ENCODE assay signal across 1 cellular context in genomic region chr20:34179636-34180360, GRCh38.
TF ChIP-seq lines count a peak whose summit lies in the region.

No MANE protein-coding gene starts in this region.

TF ChIP-seq in K562, 482 proteins besides CTCF, POLR2A, EP300 and RAD21 (continued from another document):
- TF ChIP-seq JUNB (CRISPR knock-in tag; conservative IDR thresholded peaks at IDR 0.05) = no peak
- no peak for TF ChIP-seq ZNF165 (CRISPR knock-in tag; IDR thresholded peaks at IDR 0.05; ENCODE audit: borderline replicate concordance)
- TF ChIP-seq ELF1 (tag; IDR thresholded peaks at IDR 0.05) = no peak
- no peak for TF ChIP-seq ZBED1 (IDR thresholded peaks at IDR 0.05)
- no peak for TF ChIP-seq PCBP2 (IDR thresholded peaks at IDR 0.05; ENCODE audit: low read depth, low read length, poor library complexity, severe bottlenecking)
- no peak for TF ChIP-seq UBTF (IDR thresholded peaks at IDR 0.05; ENCODE audit: borderline replicate concordance in 1 of 2, low read depth in 2 of 2, low read length in 2 of 2)
- TF ChIP-seq ZNF23 (CRISPR knock-in tag; IDR thresholded peaks at IDR 0.05) = no peak
- TF ChIP-seq XRCC5 (IDR thresholded peaks at IDR 0.05; ENCODE audit: low read depth, low read length) = no peak
- no peak for TF ChIP-seq ZNF75A (CRISPR knock-in tag; IDR thresholded peaks at IDR 0.05)
- TF ChIP-seq KAT7 (CRISPR knock-in tag; IDR thresholded peaks at IDR 0.05; ENCODE audit: borderline replicate concordance) = no peak
- no peak for TF ChIP-seq TOE1 (IDR thresholded peaks at IDR 0.05; ENCODE audit: borderline replicate concordance)
- TF ChIP-seq TOE1 (CRISPR knock-in tag; IDR thresholded peaks at IDR 0.05; ENCODE audit: borderline replicate concordance, low read depth) = no peak
- TF ChIP-seq NR4A1 (CRISPR knock-in tag; IDR thresholded peaks at IDR 0.05) = no peak
- TF ChIP-seq NR4A1 (tag; IDR thresholded peaks at IDR 0.05) = no peak
- TF ChIP-seq ZBTB8A (IDR thresholded peaks at IDR 0.05; ENCODE audit: partially characterized antibody) = no peak
- no peak for TF ChIP-seq IFI16 (CRISPR knock-in tag; IDR thresholded peaks at IDR 0.05)
- no peak for TF ChIP-seq PBX2 (CRISPR knock-in tag; IDR thresholded peaks at IDR 0.05; ENCODE audit: low read depth)
- no peak for TF ChIP-seq PBX2 (tag; conservative IDR thresholded peaks at IDR 0.05; ENCODE audit: low read depth)
- TF ChIP-seq ZNF175 (CRISPR knock-in tag; IDR thresholded peaks at IDR 0.05; ENCODE audit: low read depth) = no peak
- peak; percentile 39 to 53; a peak in 3 of 4 replicates for TF ChIP-seq KDM1A (IDR thresholded peaks at IDR 0.05)
- peak; percentile 63; the same call in 1 of the 2 replicates for TF ChIP-seq SMARCA4 (IDR thresholded peaks at IDR 0.05)
- no peak for TF ChIP-seq POLR2G (IDR thresholded peaks at IDR 0.05; ENCODE audit: low read depth, low read length)
- TF ChIP-seq LEF1 (IDR thresholded peaks at IDR 0.05) = 0 out of 2 replicates have a peak, but pooled peaks have one; percentile 20
- TF ChIP-seq TEAD4 (IDR thresholded peaks at IDR 0.05; ENCODE audit: low read length) = peak; percentile 87
- TF ChIP-seq TEAD4 (CRISPR knock-in tag; IDR thresholded peaks at IDR 0.05; ENCODE audit: borderline replicate concordance) = no peak
- TF ChIP-seq STAT5A (IDR thresholded peaks at IDR 0.05; ENCODE audit: borderline replicate concordance, low read length) = peak; percentile 29; the same call in 1 of the 2 replicates
- TF ChIP-seq CBFA2T2 (conservative IDR thresholded peaks at IDR 0.05) = peak; percentile 50; the same call in 1 of the 2 replicates
- peak; percentile 32; the same call in 1 of the 2 replicates for TF ChIP-seq NCOR1 (IDR thresholded peaks at IDR 0.05)
- TF ChIP-seq ARHGAP35 (IDR thresholded peaks at IDR 0.05; ENCODE audit: partially characterized antibody) = no peak
- no peak for TF ChIP-seq MEF2A (IDR thresholded peaks at IDR 0.05; ENCODE audit: control insufficient read depth, low read depth, low read length)
- no peak for TF ChIP-seq MCM7 (IDR thresholded peaks at IDR 0.05)
- no peak for TF ChIP-seq RBFOX2 (IDR thresholded peaks at IDR 0.05; ENCODE audit: low read depth, low read length)
- TF ChIP-seq TFAP4 (CRISPR knock-in tag; IDR thresholded peaks at IDR 0.05; ENCODE audit: borderline replicate concordance) = no peak
- peak; percentile 76 for TF ChIP-seq ARID1B (IDR thresholded peaks at IDR 0.05)
- no peak for TF ChIP-seq PRMT5 (CRISPR knock-in tag; IDR thresholded peaks at IDR 0.05)
- no peak for TF ChIP-seq ZNF354B (CRISPR knock-in tag; IDR thresholded peaks at IDR 0.05)
- TF ChIP-seq ZSCAN32 (CRISPR knock-in tag; IDR thresholded peaks at IDR 0.05) = no peak
- TF ChIP-seq CREB3 (tag; conservative IDR thresholded peaks at IDR 0.05; ENCODE audit: low read depth) = no peak
- TF ChIP-seq SMAD1 (IDR thresholded peaks at IDR 0.05; ENCODE audit: low read depth, low read length, partially characterized antibody) = no peak
- no peak for TF ChIP-seq ZNF431 (CRISPR knock-in tag; IDR thresholded peaks at IDR 0.05)
- TF ChIP-seq HBP1 (CRISPR knock-in tag; IDR thresholded peaks at IDR 0.05) = no peak
- no peak for TF ChIP-seq SAP30 (IDR thresholded peaks at IDR 0.05; ENCODE audit: borderline replicate concordance, insufficient read depth, low read depth, low read length, poor library complexity, severe bottlenecking)
- no peak for TF ChIP-seq ZNF444 (CRISPR knock-in tag; IDR thresholded peaks at IDR 0.05)
- no peak for TF ChIP-seq TBP (optimal IDR thresholded peaks at IDR 0.05; ENCODE audit: low read depth, low read length)
- peak; percentile 44 for TF ChIP-seq MEIS2 (IDR thresholded peaks at IDR 0.05; ENCODE audit: partially characterized antibody)
- TF ChIP-seq HES1 (IDR thresholded peaks at IDR 0.05; ENCODE audit: low read depth) = no peak
- TF ChIP-seq POLR2AphosphoS5 (IDR thresholded peaks at IDR 0.05; ENCODE audit: control insufficient read depth, insufficient read depth, low read depth, low read length) = peak; percentile 45; the same call in 1 of the 2 replicates
- no peak for TF ChIP-seq ELK3 (CRISPR knock-in tag; IDR thresholded peaks at IDR 0.05)
- no peak for TF ChIP-seq NFE2L1 (tag; IDR thresholded peaks at IDR 0.05; ENCODE audit: borderline replicate concordance, low read depth)
- no peak for TF ChIP-seq MYNN (IDR thresholded peaks at IDR 0.05)
- no peak for TF ChIP-seq MYNN (CRISPR knock-in tag; IDR thresholded peaks at IDR 0.05)
- TF ChIP-seq SMARCC2 (IDR thresholded peaks at IDR 0.05; ENCODE audit: low read depth) = no peak
